ENCODE assay signal across 25 cellular contexts in genomic region chr3:73601476-73601875, GRCh38. TPM values are rescaled to one million over a fixed set of nuclear protein-coding genes. Genes with fewer than 3 reads are reported as not detected.
DNase-seq lines count a peak whose midpoint lies in the region; TF ChIP-seq lines count a peak whose summit lies in the region.
"Had no signal": no experiment of that assay in that cellular context is flagged by ENCODE, and none has a peak within 500 bp of the region (broad histone marks: within the 10 kb centered on the region; RNA-seq: fewer than 3 reads in every experiment).

No MANE protein-coding gene starts in this region.

- H3K36me3 ChIP-seq in ACC112 (ENCODE audit: insufficient read depth, low read length) (peaks cover 9% of the 10 kb centered on the region), muscle layer of colon (ENCODE audit: insufficient read depth, low read length) (peaks cover 17% of the 10 kb centered on the region), stomach (peaks cover 0 to 8% (median 3%) of the 10 kb centered on the region in 4 donors)

- intact Hi-C loops in stomach (cut with DNase I; ENCODE audit: low total_unique reads), result no loop called here
- intact Hi-C loops in activated naive CD4-positive, alpha-beta T cell treated with anti-CD3 and anti-CD28 coated beads for 36 hours (cut with micrococcal nuclease), result no loop called here

- no peak overlapping the region for H3K9ac ChIP-seq in muscle layer of colon (ENCODE audit: low read length)

- peak overlapping the region; percentile 30; the same call in 1 of the 2 replicates for H3K27ac ChIP-seq in ACC112 (ENCODE audit: low read depth, low read length)
- H3K27ac ChIP-seq in muscle layer of colon (ENCODE audit: low read depth, low read length), result peak overlapping the region; percentile 73
- peak overlapping the region in 3 of 5 donors; percentile 50 to 59 (median 51) for H3K27ac ChIP-seq in stomach
- H3K27ac ChIP-seq: body of pancreas had no signal

- H3K27me3 Mint-ChIP-seq in brain, result peaks cover 4% of the 10 kb centered on the region
- H3K27me3 Mint-ChIP-seq in activated naive CD4-positive, alpha-beta T cell treated with anti-CD3 and anti-CD28 coated beads for 36 hours (ENCODE audit: low read depth), result no peaks in the 10 kb centered on the region
- H3K27me3 Mint-ChIP-seq: activated B cell treated with CpG ODN at 0.5 μM for 24 hours; activated CD4-positive, alpha-beta memory T cell treated with anti-CD3 and anti-CD28 coated beads, Interleukin-2, amount 10 ng/mL, durations not matched to agents 7 days and 5 days; activated naive CD8-positive, alpha-beta T cell treated with anti-CD3 and anti-CD28 coated beads, Interleukin-2, amount 10 ng/mL, durations not matched to agents 7 days and 5 days; type B pancreatic cell had no signal

- TF ChIP-seq CTCF in brain (conservative IDR thresholded peaks at IDR 0.05) (no peak), stomach (IDR thresholded peaks at IDR 0.05) (no peak)

- H3K4me3 ChIP-seq in ACC112 (ENCODE audit: low read depth, low read length), result no peak overlapping the region
- no peak overlapping the region for H3K4me3 ChIP-seq in muscle layer of colon (ENCODE audit: low read depth in 1 of 2, low read length in 2 of 2)
- H3K4me3 ChIP-seq in stomach, result no peak overlapping the region
- H3K4me3 ChIP-seq: body of pancreas had no signal

- no peaks in the 10 kb centered on the region for H3K27me3 ChIP-seq in ACC112 (ENCODE audit: insufficient read depth, low read length)
- H3K27me3 ChIP-seq in muscle layer of colon (ENCODE audit: control insufficient read depth in 1 of 2, insufficient read depth in 2 of 2, low read length in 2 of 2), result no peaks in the 10 kb centered on the region
- H3K27me3 ChIP-seq in stomach, result no peaks in the 10 kb centered on the region
- H3K27me3 ChIP-seq: BE2C, body of pancreas had no signal

- H3K27ac Mint-ChIP-seq in brain, result peak overlapping the region in 2 of 5 experiments; percentile 72 to 95
- no peak overlapping the region for H3K27ac Mint-ChIP-seq in activated naive CD4-positive, alpha-beta T cell treated with anti-CD3 and anti-CD28 coated beads for 36 hours
- H3K27ac Mint-ChIP-seq: activated B cell treated with CpG ODN at 0.5 μM for 24 hours; activated CD4-positive, alpha-beta memory T cell treated with anti-CD3 and anti-CD28 coated beads, Interleukin-2, amount 10 ng/mL, durations not matched to agents 7 days and 5 days; activated naive CD8-positive, alpha-beta T cell treated with anti-CD3 and anti-CD28 coated beads, Interleukin-2, amount 10 ng/mL, durations not matched to agents 7 days and 5 days; type B pancreatic cell had no signal

- CTCF ChIA-PET in activated naive CD4-positive, alpha-beta T cell treated with anti-CD3 and anti-CD28 coated beads for 36 hours (lab: Charles Lee), result no interaction called here

- TF ChIP-seq POLR2A in stomach (IDR thresholded peaks at IDR 0.05), result no peak

- H3K9me3 ChIP-seq in muscle layer of colon (ENCODE audit: low read length), result no peaks in the 10 kb centered on the region
- no peaks in the 10 kb centered on the region for H3K9me3 ChIP-seq in stomach
- H3K9me3 ChIP-seq: BE2C, body of pancreas had no signal

- no peak for TF ChIP-seq EP300 in stomach (IDR thresholded peaks at IDR 0.05)

- peak overlapping the region in 3 of 5 experiments; percentile 11 to 51 (median 29) for H3K4me3 Mint-ChIP-seq in brain
- no peak overlapping the region for H3K4me3 Mint-ChIP-seq in activated naive CD4-positive, alpha-beta T cell treated with anti-CD3 and anti-CD28 coated beads for 36 hours
- H3K4me3 Mint-ChIP-seq: activated B cell treated with CpG ODN at 0.5 μM for 24 hours; activated CD4-positive, alpha-beta memory T cell treated with anti-CD3 and anti-CD28 coated beads, Interleukin-2, amount 10 ng/mL, durations not matched to agents 7 days and 5 days; activated naive CD8-positive, alpha-beta T cell treated with anti-CD3 and anti-CD28 coated beads, Interleukin-2, amount 10 ng/mL, durations not matched to agents 7 days and 5 days; type B pancreatic cell had no signal

- H3K4me1 ChIP-seq in ACC112 (ENCODE audit: control insufficient read depth, insufficient read depth, low read length, unreplicated experiment) (peaks cover 39% of the 10 kb centered on the region), muscle layer of colon (ENCODE audit: insufficient read depth, low read length) (peaks cover 95% of the 10 kb centered on the region), stomach (peaks cover 0 to 87% (median 41%) of the 10 kb centered on the region in 4 donors)
- H3K4me1 ChIP-seq: body of pancreas had no signal

- WGBS in stomach, 5 donors, result 82 to 92% (median 86%) methylated on average over 2 of the region's 2 CpGs

- H3K36me3 Mint-ChIP-seq in brain, result peaks cover 50% of the 10 kb centered on the region
- H3K36me3 Mint-ChIP-seq in activated naive CD4-positive, alpha-beta T cell treated with anti-CD3 and anti-CD28 coated beads for 36 hours (ENCODE audit: low read depth), result no peaks in the 10 kb centered on the region
- H3K36me3 Mint-ChIP-seq: activated naive CD8-positive, alpha-beta T cell treated with anti-CD3 and anti-CD28 coated beads, Interleukin-2, amount 10 ng/mL, durations not matched to agents 7 days and 5 days had no signal

- peaks cover 29% of the 10 kb centered on the region for H3K4me1 Mint-ChIP-seq in brain
- no peaks in the 10 kb centered on the region for H3K4me1 Mint-ChIP-seq in activated naive CD4-positive, alpha-beta T cell treated with anti-CD3 and anti-CD28 coated beads for 36 hours (ENCODE audit: low read depth)
- H3K4me1 Mint-ChIP-seq: activated B cell treated with CpG ODN at 0.5 μM for 24 hours; activated CD4-positive, alpha-beta memory T cell treated with anti-CD3 and anti-CD28 coated beads, Interleukin-2, amount 10 ng/mL, durations not matched to agents 7 days and 5 days; activated naive CD8-positive, alpha-beta T cell treated with anti-CD3 and anti-CD28 coated beads, Interleukin-2, amount 10 ng/mL, durations not matched to agents 7 days and 5 days had no signal

- no peak overlapping the region for H2AFZ ChIP-seq in ACC112 (ENCODE audit: low read length, unreplicated experiment)

- no peaks in the 10 kb centered on the region for H3K79me2 ChIP-seq in ACC112 (ENCODE audit: control insufficient read depth, insufficient read depth, low read length, unreplicated experiment)

- H3K9me3 Mint-ChIP-seq in brain, result peaks cover 0 to 2% (median 0%) of the 10 kb centered on the region in 5 experiments
- no peaks in the 10 kb centered on the region for H3K9me3 Mint-ChIP-seq in activated naive CD4-positive, alpha-beta T cell treated with anti-CD3 and anti-CD28 coated beads for 36 hours
- H3K9me3 Mint-ChIP-seq: activated B cell treated with CpG ODN at 0.5 μM for 24 hours; activated CD4-positive, alpha-beta memory T cell treated with anti-CD3 and anti-CD28 coated beads, Interleukin-2, amount 10 ng/mL, durations not matched to agents 7 days and 5 days; activated naive CD8-positive, alpha-beta T cell treated with anti-CD3 and anti-CD28 coated beads, Interleukin-2, amount 10 ng/mL, durations not matched to agents 7 days and 5 days; type B pancreatic cell had no signal

- DNase-seq in stomach (no peak), NCI-H2171 (lab: John Stamatoyannopoulos, UW) (no peak), DMS79 treated with DMSO at 0.1 percent for 48 hours (lab: John Stamatoyannopoulos, UW) (no peak), NCI-H1436 treated with DMSO at 0.1 percent for 48 hours (lab: John Stamatoyannopoulos, UW) (no peak)
- no peak for DNase-seq in activated naive CD4-positive, alpha-beta T cell treated with anti-CD3 and anti-CD28 coated beads for 36 hours
- DNase-seq: activated B cell treated with CpG ODN at 0.5 μM for 24 hours; activated CD4-positive, alpha-beta memory T cell treated with anti-CD3 and anti-CD28 coated beads, Interleukin-2, amount 10 ng/mL, durations not matched to agents 7 days and 5 days; activated naive CD8-positive, alpha-beta T cell treated with anti-CD3 and anti-CD28 coated beads, Interleukin-2, amount 10 ng/mL, durations not matched to agents 7 days and 5 days; BE2C; body of pancreas; effector CD4-positive, alpha-beta T cell; erythroblast; GDM1; NCI-H1105; NCI-H2081 treated with DMSO at 0.1 percent for 48 hours; NCI-H446 treated with DMSO at 0.1 percent for 48 hours; occipital lobe; retina; stimulated activated CD4-positive, alpha-beta T cell treated with anti-CD3 and anti-CD28 coated beads, Interleukin-4, amount 100 ng/mL, for 4 hours; stimulated activated naive CD4-positive, alpha-beta T cell had no signal

RNA-seq across cellular contexts. Expression of gene PDZRN3, which starts 23.3 kb away (rescaled TPM):
- polyA plus RNA-seq in brain (ENCODE audit: insufficient read depth, low read depth, low replicate concordance) (14.2 TPM), stomach (10 to 100 TPM; 21.9 to 38.6 (median 26.3) TPM)
- total RNA-seq in stomach, result 100 to 1,000 TPM in 2 of 5 donors, 10 to 100 TPM in 3; 57.1 to 174 (median 80.6) TPM
- not detected for total RNA-seq in activated naive CD4-positive, alpha-beta T cell treated with anti-CD3 and anti-CD28 coated beads for 36 hours
- total RNA-seq: activated B cell treated with CpG ODN at 0.5 μM for 24 hours; activated CD4-positive, alpha-beta memory T cell treated with anti-CD3 and anti-CD28 coated beads, Interleukin-2, amount 10 ng/mL, durations not matched to agents 7 days and 5 days; activated naive CD8-positive, alpha-beta T cell treated with anti-CD3 and anti-CD28 coated beads, Interleukin-2, amount 10 ng/mL, durations not matched to agents 7 days and 5 days had no signal
- polyA plus RNA-seq: keratinocyte had no signal

Comparison
In these comparisons a context has a peak if more than half of its experiments do, and no peak if none do; other contexts are left out.
1. RNA of gene PDZRN3, which starts 23.3 kb away (total RNA-seq): 57.1 to 174 TPM in stomach; not detected in activated naive CD4-positive, alpha-beta T cell treated with anti-CD3 and anti-CD28 coated beads for 36 hours; every median in the first group is over 10 times any median in the second.
2. Peak in every context shown above with its lines, with median percentiles within 50 percentile points of each other: H3K27ac ChIP-seq.